Comparison of ENCODE assay signal across 1 cellular context in the genomic region with DNA sequence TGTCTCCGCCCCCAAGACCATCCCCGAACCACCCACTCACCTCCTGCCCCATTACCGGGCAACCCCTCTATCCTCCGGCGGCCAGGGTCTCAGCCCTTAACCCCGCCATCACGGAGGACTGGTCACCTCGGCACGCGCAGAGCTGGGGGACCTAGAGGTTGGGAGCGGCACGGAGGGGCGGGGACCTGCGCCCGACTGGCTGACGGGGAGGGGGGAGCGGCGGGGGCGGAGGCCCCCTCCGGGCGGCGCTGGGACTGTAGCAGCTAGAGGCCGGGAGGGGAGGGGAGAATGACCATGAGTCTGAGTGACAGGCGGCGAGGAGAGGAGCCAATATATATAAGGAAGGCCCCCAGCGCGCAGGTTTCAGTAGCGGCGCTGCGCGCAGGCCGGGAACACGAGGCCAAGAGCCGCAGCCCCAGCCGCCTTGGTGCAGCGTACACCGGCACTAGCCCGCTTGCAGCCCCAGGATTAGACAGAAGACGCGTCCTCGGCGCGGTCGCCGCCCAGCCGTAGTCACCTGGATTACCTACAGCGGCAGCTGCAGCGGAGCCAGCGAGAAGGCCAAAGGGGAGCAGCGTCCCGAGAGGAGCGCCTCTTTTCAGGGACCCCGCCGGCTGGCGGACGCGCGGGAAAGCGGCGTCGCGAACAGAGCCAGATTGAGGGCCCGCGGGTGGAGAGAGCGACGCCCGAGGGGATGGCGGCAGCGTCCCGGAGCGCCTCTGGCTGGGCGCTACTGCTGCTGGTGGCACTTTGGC.
TF ChIP-seq lines count a peak whose summit lies in the region.

Gene DLL4 (plus strand): TSS at position 366 of the 755 bp plus-strand sequence. CDS start 329 bp downstream, at position 695.

TF ChIP-seq in K562, 482 proteins besides CTCF, POLR2A, EP300 and RAD21 (continued from another document and continues in another):
- TF ChIP-seq RERE (CRISPR knock-in tag; IDR thresholded peaks at IDR 0.05; ENCODE audit: borderline replicate concordance) (peak; percentile 89; the same call in 1 of the 2 replicates), DMBX1 (CRISPR knock-in tag; IDR thresholded peaks at IDR 0.05; ENCODE audit: borderline replicate concordance) (no peak), MGA (IDR thresholded peaks at IDR 0.05) (peak; percentile 95), ARID4B (CRISPR knock-in tag; IDR thresholded peaks at IDR 0.05) (peak; percentile 90), IRF2 (CRISPR knock-in tag; IDR thresholded peaks at IDR 0.05) (no peak), MIER1 (IDR thresholded peaks at IDR 0.05; ENCODE audit: low read depth) (no peak), TCFL5 (CRISPR knock-in tag; conservative IDR thresholded peaks at IDR 0.05) (no peak), CREB3L1 (IDR thresholded peaks at IDR 0.05; ENCODE audit: borderline replicate concordance, low read depth) (peak; percentile 31; the same call in 1 of the 2 replicates), ZNF780A (CRISPR knock-in tag; IDR thresholded peaks at IDR 0.05) (no peak)
- TF ChIP-seq, protein P1, sequence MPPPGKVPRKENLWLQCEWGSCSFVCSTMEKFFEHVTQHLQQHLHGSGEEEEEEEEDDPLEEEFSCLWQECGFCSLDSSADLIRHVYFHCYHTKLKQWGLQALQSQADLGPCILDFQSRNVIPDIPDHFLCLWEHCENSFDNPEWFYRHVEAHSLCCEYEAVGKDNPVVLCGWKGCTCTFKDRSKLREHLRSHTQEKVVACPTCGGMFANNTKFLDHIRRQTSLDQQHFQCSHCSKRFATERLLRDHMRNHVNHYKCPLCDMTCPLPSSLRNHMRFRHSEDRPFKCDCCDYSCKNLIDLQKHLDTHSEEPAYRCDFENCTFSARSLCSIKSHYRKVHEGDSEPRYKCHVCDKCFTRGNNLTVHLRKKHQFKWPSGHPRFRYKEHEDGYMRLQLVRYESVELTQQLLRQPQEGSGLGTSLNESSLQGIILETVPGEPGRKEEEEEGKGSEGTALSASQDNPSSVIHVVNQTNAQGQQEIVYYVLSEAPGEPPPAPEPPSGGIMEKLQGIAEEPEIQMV (tag; conservative IDR thresholded peaks at IDR 0.05; ENCODE audit: low read depth), result peak; percentile 45; the same call in 1 of the 2 replicates
- TF ChIP-seq, protein P2, sequence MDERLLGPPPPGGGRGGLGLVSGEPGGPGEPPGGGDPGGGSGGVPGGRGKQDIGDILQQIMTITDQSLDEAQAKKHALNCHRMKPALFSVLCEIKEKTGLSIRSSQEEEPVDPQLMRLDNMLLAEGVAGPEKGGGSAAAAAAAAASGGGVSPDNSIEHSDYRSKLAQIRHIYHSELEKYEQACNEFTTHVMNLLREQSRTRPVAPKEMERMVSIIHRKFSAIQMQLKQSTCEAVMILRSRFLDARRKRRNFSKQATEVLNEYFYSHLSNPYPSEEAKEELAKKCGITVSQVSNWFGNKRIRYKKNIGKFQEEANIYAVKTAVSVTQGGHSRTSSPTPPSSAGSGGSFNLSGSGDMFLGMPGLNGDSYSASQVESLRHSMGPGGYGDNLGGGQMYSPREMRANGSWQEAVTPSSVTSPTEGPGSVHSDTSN (CRISPR knock-in tag; IDR thresholded peaks at IDR 0.05; ENCODE audit: low read depth), result peak; percentile 75
- TF ChIP-seq, protein P2 (tag; conservative IDR thresholded peaks at IDR 0.05; ENCODE audit: low read depth), result peak; percentile 74
